18 cellular contexts compared by ENCODE assay signal in the genomic region with DNA sequence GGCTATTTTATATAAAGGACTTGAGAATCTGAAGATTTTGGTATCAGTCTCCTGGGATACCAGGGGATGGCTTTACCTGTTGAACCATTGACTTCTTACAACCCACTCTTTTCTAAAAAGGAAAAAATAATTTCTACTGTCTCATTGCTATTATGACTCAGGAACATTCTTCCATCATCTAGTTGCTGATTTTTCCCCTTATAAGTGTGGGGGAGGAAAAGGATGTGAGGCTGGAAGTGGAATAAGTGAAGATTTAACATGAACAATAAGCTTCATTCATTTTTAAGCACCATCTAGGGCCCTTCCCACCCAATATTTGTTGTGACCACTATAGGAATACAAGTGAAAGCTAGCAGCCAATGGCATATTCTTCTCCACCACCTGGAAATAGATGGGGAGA. TPM values are rescaled to one million over a fixed set of nuclear protein-coding genes. Genes with fewer than 3 reads are reported as not detected.
DNase-seq lines count a peak whose midpoint lies in the region; ATAC-seq and TF ChIP-seq lines count a peak whose summit lies in the region.
"Had no signal": no experiment of that assay in that cellular context is flagged by ENCODE, and none has a peak within 500 bp of the region (broad histone marks: within the 10 kb centered on the region; RNA-seq: fewer than 3 reads in every experiment).

No MANE protein-coding gene starts in this region.

- H3K4me3 ChIP-seq in DND-41 (ENCODE audit: low read depth in 1 of 2, low read length in 2 of 2) (no peak overlapping the region), fibroblast of mammary gland (ENCODE audit: control insufficient read depth, low read depth, low read length) (no peak overlapping the region)
- H3K4me3 ChIP-seq: BLaER1, HAP-1 had no signal

- no peak overlapping the region for H3K4me2 ChIP-seq in DND-41 (ENCODE audit: insufficient read depth, low read length)
- H3K4me2 ChIP-seq: BLaER1 had no signal

- DNase-seq in DND-41 (no peak), HT1080 (ENCODE audit: low read depth) (peak; percentile 50), fibroblast of mammary gland (ENCODE audit: low read depth) (peak; percentile 11), DMS153 treated with DMSO at 0.1 percent for 48 hours (lab: John Stamatoyannopoulos, UW; ENCODE audit: unreplicated experiment) (no peak)
- DNase-seq in activated T-helper 1 cell treated with anti-CD3 and anti-CD28 coated beads, Interleukin-12 subunit alpha, Interleukin-12 subunit beta, Interleukin-2, Interleukin-4 antibody, amounts not matched to agents 30 ng/mL and 10 ng/mL and 1 ng/mL, durations not matched to agents 14 hours and 24 hours and 36 hours (ENCODE audit: low spot score), result no peak
- DNase-seq: 8988T; CD8-positive, alpha-beta T cell; COR-L47; DMS 273 treated with DMSO at 0.1 percent for 48 hours; GF-D8; Karpas-422; KBM-7 had no signal

- no peaks in the 10 kb centered on the region for H3K9me3 Mint-ChIP-seq in activated T-helper 1 cell treated with anti-CD3 and anti-CD28 coated beads, Interleukin-12 subunit alpha, Interleukin-12 subunit beta, Interleukin-2, Interleukin-4 antibody, amounts not matched to agents 30 ng/mL and 10 ng/mL and 1 ng/mL, durations not matched to agents 14 hours and 24 hours and 36 hours
- H3K9me3 Mint-ChIP-seq: CD8-positive, alpha-beta T cell; IgD-negative memory B cell had no signal

- H3K9ac ChIP-seq in DND-41 (ENCODE audit: low read depth, low read length), result no peak overlapping the region
- H3K9ac ChIP-seq: BLaER1 had no signal

- H3K4me1 ChIP-seq in DND-41 (ENCODE audit: insufficient read depth, low read length), result peaks cover 10% of the 10 kb centered on the region; the same call in 1 of the 2 replicates
- H3K4me1 ChIP-seq: BLaER1 had no signal

- no peaks in the 10 kb centered on the region; the same call in 1 of the 2 replicates for H3K36me3 ChIP-seq in DND-41 (ENCODE audit: insufficient read depth, low read length)
- H3K36me3 ChIP-seq: HAP-1 had no signal

- peak overlapping the region; percentile 11; the same call in 1 of the 2 replicates for H3K27ac ChIP-seq in DND-41 (ENCODE audit: low read length)
- H3K27ac ChIP-seq: BLaER1, HL-60 had no signal

- H3K9me3 ChIP-seq in DND-41 (ENCODE audit: insufficient read depth, low read length, severe bottlenecking), result no peaks in the 10 kb centered on the region
- H3K9me3 ChIP-seq: BLaER1, HAP-1 had no signal

- peaks cover 7% of the 10 kb centered on the region for H3K27me3 Mint-ChIP-seq in activated T-helper 1 cell treated with anti-CD3 and anti-CD28 coated beads, Interleukin-12 subunit alpha, Interleukin-12 subunit beta, Interleukin-2, Interleukin-4 antibody, amounts not matched to agents 30 ng/mL and 10 ng/mL and 1 ng/mL, durations not matched to agents 14 hours and 24 hours and 36 hours (ENCODE audit: insufficient read depth)
- H3K27me3 Mint-ChIP-seq: IgD-negative memory B cell had no signal

- H3K4me1 Mint-ChIP-seq in activated T-helper 1 cell treated with anti-CD3 and anti-CD28 coated beads, Interleukin-12 subunit alpha, Interleukin-12 subunit beta, Interleukin-2, Interleukin-4 antibody, amounts not matched to agents 30 ng/mL and 10 ng/mL and 1 ng/mL, durations not matched to agents 14 hours and 24 hours and 36 hours (ENCODE audit: low read depth), result no peaks in the 10 kb centered on the region
- H3K4me1 Mint-ChIP-seq: IgD-negative memory B cell had no signal

- no peak overlapping the region for H2AFZ ChIP-seq in DND-41 (ENCODE audit: low read depth, low read length)

- H4K20me1 ChIP-seq in DND-41 (ENCODE audit: insufficient read depth, low read length), result no peaks in the 10 kb centered on the region
- H4K20me1 ChIP-seq: BLaER1 had no signal

- ATAC-seq in DND-41 (ENCODE audit: insufficient read depth, low read depth) (no peak), HG03457 (IDR thresholded peaks at IDR 0.05; ENCODE audit: unreplicated experiment) (no peak), HG03460 (IDR thresholded peaks at IDR 0.05; ENCODE audit: unreplicated experiment) (no peak)
- ATAC-seq: CD8-positive, alpha-beta T cell had no signal

- H3K27ac Mint-ChIP-seq in activated T-helper 1 cell treated with anti-CD3 and anti-CD28 coated beads, Interleukin-12 subunit alpha, Interleukin-12 subunit beta, Interleukin-2, Interleukin-4 antibody, amounts not matched to agents 30 ng/mL and 10 ng/mL and 1 ng/mL, durations not matched to agents 14 hours and 24 hours and 36 hours, result no peak overlapping the region
- H3K27ac Mint-ChIP-seq: CD8-positive, alpha-beta T cell; IgD-negative memory B cell had no signal

- intact Hi-C loops in activated T-helper 1 cell treated with anti-CD3 and anti-CD28 coated beads, Interleukin-12 subunit alpha, Interleukin-12 subunit beta, Interleukin-2, Interleukin-4 antibody, amounts not matched to agents 30 ng/mL and 10 ng/mL and 1 ng/mL, durations not matched to agents 14 hours and 24 hours and 36 hours (cut with micrococcal nuclease), result no loop called here

- H3K27me3 ChIP-seq in DND-41 (ENCODE audit: insufficient read depth, low read length, poor library complexity), result no peaks in the 10 kb centered on the region
- H3K27me3 ChIP-seq: BLaER1 had no signal

- peaks cover 4% of the 10 kb centered on the region; the same call in 1 of the 2 replicates for H3K79me2 ChIP-seq in DND-41 (ENCODE audit: insufficient read depth, low read length)

- TF ChIP-seq CTCF in DND-41 (IDR thresholded peaks at IDR 0.05; ENCODE audit: borderline replicate concordance, extremely low read depth, low read length, poor library complexity, severe bottlenecking), result no peak
- no peak for TF ChIP-seq CTCF in fibroblast of mammary gland (conservative IDR thresholded peaks at IDR 0.05; ENCODE audit: control insufficient read depth, insufficient read depth, low read depth, low read length)

- H3K36me3 Mint-ChIP-seq in activated T-helper 1 cell treated with anti-CD3 and anti-CD28 coated beads, Interleukin-12 subunit alpha, Interleukin-12 subunit beta, Interleukin-2, Interleukin-4 antibody, amounts not matched to agents 30 ng/mL and 10 ng/mL and 1 ng/mL, durations not matched to agents 14 hours and 24 hours and 36 hours (ENCODE audit: low read depth), result no peaks in the 10 kb centered on the region
- H3K36me3 Mint-ChIP-seq: CD8-positive, alpha-beta T cell had no signal

- H3K4me3 Mint-ChIP-seq in activated T-helper 1 cell treated with anti-CD3 and anti-CD28 coated beads, Interleukin-12 subunit alpha, Interleukin-12 subunit beta, Interleukin-2, Interleukin-4 antibody, amounts not matched to agents 30 ng/mL and 10 ng/mL and 1 ng/mL, durations not matched to agents 14 hours and 24 hours and 36 hours, result no peak overlapping the region
- H3K4me3 Mint-ChIP-seq: CD8-positive, alpha-beta T cell; IgD-negative memory B cell had no signal

RNA-seq across cellular contexts. Expression of a gene that starts 10.6 kb away (rescaled TPM):
- 18.8 and 20.0 TPM in 2 replicates for total RNA-seq in HT1080 (2014; rRNA removed; shearing (Covaris generic))
- 23.8 and 26.8 TPM in 2 replicates for polyA plus RNA-seq in HT1080 (2015; cell fraction: cytosol; rRNA removed)
- polyA plus RNA-seq in HT1080 (2015; cell fraction: nucleus; rRNA removed), result 8.9 and 12.0 TPM in 2 replicates
- total RNA-seq in activated T-helper 1 cell treated with anti-CD3 and anti-CD28 coated beads, Interleukin-12 subunit alpha, Interleukin-12 subunit beta, Interleukin-2, Interleukin-4 antibody, amounts not matched to agents 30 ng/mL and 10 ng/mL and 1 ng/mL, durations not matched to agents 14 hours and 24 hours and 36 hours, result 12.5 and 13.5 TPM in 2 replicates
- total RNA-seq: CD8-positive, alpha-beta T cell had no signal
- polyA plus RNA-seq: IgD-negative memory B cell had no signal

Comparison
In these comparisons a context has a peak if more than half of its experiments do, and no peak if none do; other contexts are left out.
1. DNase-seq: peak in HT1080 (single experiment) and fibroblast of mammary gland (single experiment); none in DND-41 (single experiment), DMS153 treated with DMSO at 0.1 percent for 48 hours (single experiment) and activated T-helper 1 cell treated with anti-CD3 and anti-CD28 coated beads, Interleukin-12 subunit alpha, Interleukin-12 subunit beta, Interleukin-2, Interleukin-4 antibody, amounts not matched to agents 30 ng/mL and 10 ng/mL and 1 ng/mL, durations not matched to agents 14 hours and 24 hours and 36 hours (single experiment).